In the genomic region with DNA sequence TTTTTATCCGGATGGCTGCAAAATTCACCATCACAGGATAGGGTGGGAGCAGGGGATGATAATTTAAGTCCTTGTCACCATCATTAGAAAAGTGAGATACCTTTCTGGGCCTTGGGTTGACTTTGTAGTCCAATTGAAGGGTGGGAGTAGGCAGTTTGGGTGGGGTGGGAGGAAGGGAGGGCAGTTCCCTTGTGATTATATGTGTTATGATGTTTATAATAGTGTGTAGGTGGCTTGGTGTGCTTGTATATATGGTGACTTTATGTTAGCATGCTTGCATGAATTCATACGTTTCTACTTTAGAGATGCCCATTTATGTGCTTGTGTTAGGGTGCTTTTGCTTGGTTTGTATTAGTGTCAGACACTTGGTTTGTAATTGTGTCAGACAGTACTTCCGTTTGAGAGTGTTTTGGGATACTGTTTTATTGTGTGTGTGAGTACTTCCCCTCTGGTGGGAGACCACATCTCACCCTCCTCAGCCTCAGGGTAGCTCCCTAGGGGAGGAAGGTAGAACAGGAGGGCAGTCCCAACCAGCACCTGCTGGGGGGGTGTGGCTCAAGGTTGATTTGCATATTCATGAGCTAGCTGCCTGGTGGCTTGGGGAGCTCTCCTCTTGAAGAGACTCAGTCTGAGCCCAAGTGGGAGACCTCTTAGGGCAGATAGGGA, we compare ENCODE assay signal across 11 cellular contexts. TPM values are rescaled to one million over a fixed set of nuclear protein-coding genes. Genes with fewer than 3 reads are reported as not detected.
DNase-seq lines count a peak whose midpoint lies in the region; ATAC-seq and TF ChIP-seq lines count a peak whose summit lies in the region.
"Had no signal": no experiment of that assay in that cellular context is flagged by ENCODE, and none has a peak within 500 bp of the region (broad histone marks: within the 10 kb centered on the region; RNA-seq: fewer than 3 reads in every experiment).

No MANE protein-coding gene starts in this region.

- intact Hi-C loops in psoas muscle (cut with DNase I): no loop called here
- intact Hi-C loops in activated CD4-positive, alpha-beta T cell treated with anti-CD3 and anti-CD28 coated beads, Interleukin-2, amount 10 ng/mL, durations not matched to agents 24 days and 14 days (cut with micrococcal nuclease): no loop called here

- 55 to 60% (median 58%) methylated on average over 3 of the region's 3 CpGs for WGBS in psoas muscle, 3 donors

- peaks cover 2 to 14% (median 10%) of the 10 kb centered on the region in 5 donors for H3K27me3 Mint-ChIP-seq in naive thymus-derived CD8-positive, alpha-beta T cell
- H3K27me3 Mint-ChIP-seq in activated CD4-positive, alpha-beta T cell treated with anti-CD3 and anti-CD28 coated beads, Interleukin-2, amount 10 ng/mL, durations not matched to agents 24 days and 14 days: peaks cover 34% of the 10 kb centered on the region

- H3K27ac Mint-ChIP-seq in naive thymus-derived CD8-positive, alpha-beta T cell: no peak overlapping the region
- no peak overlapping the region for H3K27ac Mint-ChIP-seq in activated CD4-positive, alpha-beta T cell treated with anti-CD3 and anti-CD28 coated beads, Interleukin-2, amount 10 ng/mL, durations not matched to agents 24 days and 14 days

- H3K27ac ChIP-seq in psoas muscle: no peak overlapping the region
- H3K27ac ChIP-seq: A549, tibial artery had no signal

- H3K36me3 ChIP-seq in psoas muscle (ENCODE audit: insufficient read depth in 1 of 2, low read depth in 1 of 2): no peaks in the 10 kb centered on the region
- H3K36me3 ChIP-seq: tibial artery had no signal

- no peaks in the 10 kb centered on the region for H3K4me1 ChIP-seq in psoas muscle
- H3K4me1 ChIP-seq: A549 had no signal

- H3K36me3 Mint-ChIP-seq in naive thymus-derived CD8-positive, alpha-beta T cell: no peaks in the 10 kb centered on the region
- H3K36me3 Mint-ChIP-seq in activated CD4-positive, alpha-beta T cell treated with anti-CD3 and anti-CD28 coated beads, Interleukin-2, amount 10 ng/mL, durations not matched to agents 24 days and 14 days (ENCODE audit: low read depth): no peaks in the 10 kb centered on the region

- DNase-seq in NCI-H2029 (lab: John Stamatoyannopoulos, UW) (peak; percentile 93), NCI-H2029 treated with DMSO at 0.1 percent for 48 hours (lab: John Stamatoyannopoulos, UW) (no peak), NCI-H526 (lab: John Stamatoyannopoulos, UW) (peak; percentile 95 to 98), psoas muscle (no peak)
- no peak for DNase-seq in naive thymus-derived CD8-positive, alpha-beta T cell
- no peak for DNase-seq in effector CD4-positive, alpha-beta T cell
- DNase-seq in activated CD4-positive, alpha-beta T cell treated with anti-CD3 and anti-CD28 coated beads, Interleukin-2, amount 10 ng/mL, durations not matched to agents 24 days and 14 days: no peak
- DNase-seq: cerebellar nuclear complex, tibial artery had no signal

- H3K27me3 ChIP-seq in psoas muscle (ENCODE audit: insufficient read depth in 3 of 3, low read length in 2 of 3): peaks cover 0 to 7% (median 0%) of the 10 kb centered on the region in 3 donors

- peaks cover 0 to 13% (median 7%) of the 10 kb centered on the region in 4 donors for H3K4me1 Mint-ChIP-seq in naive thymus-derived CD8-positive, alpha-beta T cell
- peaks cover 13% of the 10 kb centered on the region for H3K4me1 Mint-ChIP-seq in activated CD4-positive, alpha-beta T cell treated with anti-CD3 and anti-CD28 coated beads, Interleukin-2, amount 10 ng/mL, durations not matched to agents 24 days and 14 days

- ATAC-seq in GM21825 (IDR thresholded peaks at IDR 0.05; ENCODE audit: unreplicated experiment) (peak; percentile 59), psoas muscle (no peak)
- ATAC-seq in naive thymus-derived CD8-positive, alpha-beta T cell: peak; percentile 38 to 54

- H3K9me3 ChIP-seq in psoas muscle: no peaks in the 10 kb centered on the region
- H3K9me3 ChIP-seq: A549, tibial artery had no signal

- POLR2A ChIA-PET in naive thymus-derived CD8-positive, alpha-beta T cell (lab: Charles Lee): no interaction called here

- TF ChIP-seq CTCF in psoas muscle (IDR thresholded peaks at IDR 0.05): no peak

- H3K4me3 ChIP-seq in psoas muscle: no peak overlapping the region
- H3K4me3 ChIP-seq: A549, tibial artery had no signal

- H3K4me3 Mint-ChIP-seq in naive thymus-derived CD8-positive, alpha-beta T cell: no peak overlapping the region
- no peak overlapping the region for H3K4me3 Mint-ChIP-seq in activated CD4-positive, alpha-beta T cell treated with anti-CD3 and anti-CD28 coated beads, Interleukin-2, amount 10 ng/mL, durations not matched to agents 24 days and 14 days

- H3K9me3 Mint-ChIP-seq in naive thymus-derived CD8-positive, alpha-beta T cell: no peaks in the 10 kb centered on the region
- H3K9me3 Mint-ChIP-seq in activated CD4-positive, alpha-beta T cell treated with anti-CD3 and anti-CD28 coated beads, Interleukin-2, amount 10 ng/mL, durations not matched to agents 24 days and 14 days: no peaks in the 10 kb centered on the region

RNA-seq across cellular contexts. Expression of a gene that starts 6.3 kb away (rescaled TPM):
- under 1 TPM; 0.31 to 0.38 TPM for total RNA-seq in naive thymus-derived CD8-positive, alpha-beta T cell
- under 1 TPM in 1 of 3 donors, not detected in 2; 0.08 TPM for polyA plus RNA-seq in naive thymus-derived CD8-positive, alpha-beta T cell
- under 1 TPM in 3 of 4 donors, not detected in 1; 0.12 to 0.38 (median 0.14) TPM for total RNA-seq in psoas muscle
- polyA plus RNA-seq in psoas muscle: under 1 TPM; 0.04 to 0.21 (median 0.07) TPM
- 1.4 and 1.5 TPM in 2 replicates for total RNA-seq in activated CD4-positive, alpha-beta T cell treated with anti-CD3 and anti-CD28 coated beads, Interleukin-2, amount 10 ng/mL, durations not matched to agents 24 days and 14 days
- polyA plus RNA-seq: A549 had no signal

RNA-seq across cellular contexts. Expression of a gene that starts 40.3 kb away (rescaled TPM):
- total RNA-seq in naive thymus-derived CD8-positive, alpha-beta T cell: 10 to 100 TPM; 14.2 to 17.3 TPM
- 10 to 100 TPM; 16.6 to 21.4 (median 17.4) TPM for polyA plus RNA-seq in naive thymus-derived CD8-positive, alpha-beta T cell
- 100 to 1,000 TPM in 3 of 4 donors, 10 to 100 TPM in 1; 65.2 to 210 (median 131) TPM for total RNA-seq in psoas muscle
- polyA plus RNA-seq in psoas muscle: 100 to 1,000 TPM in 2 of 3 donors, 10 to 100 TPM in 1; 91.7 to 253 (median 163) TPM
- 99.5 and 111 TPM in 2 replicates for total RNA-seq in activated CD4-positive, alpha-beta T cell treated with anti-CD3 and anti-CD28 coated beads, Interleukin-2, amount 10 ng/mL, durations not matched to agents 24 days and 14 days

RNA-seq across cellular contexts. Expression of a gene that starts 47.6 kb away (rescaled TPM):
- total RNA-seq in naive thymus-derived CD8-positive, alpha-beta T cell: 10 to 100 TPM; 11.0 to 11.4 TPM
- polyA plus RNA-seq in naive thymus-derived CD8-positive, alpha-beta T cell: 10 to 100 TPM in 1 of 3 donors, 1 to 10 TPM in 2; 4.8 to 12.7 (median 8.1) TPM
- 1,000 to 10,000 TPM in 1 of 4 donors, 100 to 1,000 TPM in 3; 236 to 1,187 (median 448) TPM for total RNA-seq in psoas muscle
- 100 to 1,000 TPM in 2 of 3 donors, 10 to 100 TPM in 1; 41.6 to 905 (median 582) TPM for polyA plus RNA-seq in psoas muscle
- total RNA-seq in activated CD4-positive, alpha-beta T cell treated with anti-CD3 and anti-CD28 coated beads, Interleukin-2, amount 10 ng/mL, durations not matched to agents 24 days and 14 days: 40.8 and 41.9 TPM in 2 replicates

Comparison
In these comparisons a context has a peak if more than half of its experiments do, and no peak if none do; other contexts are left out.
1. DNase-seq: peak in NCI-H2029 (single experiment) and NCI-H526 (2 of 2); none in NCI-H2029 treated with DMSO at 0.1 percent for 48 hours (single experiment), naive thymus-derived CD8-positive, alpha-beta T cell (0 of 10), psoas muscle (0 of 2), effector CD4-positive, alpha-beta T cell (single experiment) and activated CD4-positive, alpha-beta T cell treated with anti-CD3 and anti-CD28 coated beads, Interleukin-2, amount 10 ng/mL, durations not matched to agents 24 days and 14 days (single experiment).
2. ATAC-seq: peak in GM21825 (single experiment) and naive thymus-derived CD8-positive, alpha-beta T cell (2 of 2); none in psoas muscle (0 of 4).